Comparison of ENCODE assay signal across 1 cellular context in the genomic region with DNA sequence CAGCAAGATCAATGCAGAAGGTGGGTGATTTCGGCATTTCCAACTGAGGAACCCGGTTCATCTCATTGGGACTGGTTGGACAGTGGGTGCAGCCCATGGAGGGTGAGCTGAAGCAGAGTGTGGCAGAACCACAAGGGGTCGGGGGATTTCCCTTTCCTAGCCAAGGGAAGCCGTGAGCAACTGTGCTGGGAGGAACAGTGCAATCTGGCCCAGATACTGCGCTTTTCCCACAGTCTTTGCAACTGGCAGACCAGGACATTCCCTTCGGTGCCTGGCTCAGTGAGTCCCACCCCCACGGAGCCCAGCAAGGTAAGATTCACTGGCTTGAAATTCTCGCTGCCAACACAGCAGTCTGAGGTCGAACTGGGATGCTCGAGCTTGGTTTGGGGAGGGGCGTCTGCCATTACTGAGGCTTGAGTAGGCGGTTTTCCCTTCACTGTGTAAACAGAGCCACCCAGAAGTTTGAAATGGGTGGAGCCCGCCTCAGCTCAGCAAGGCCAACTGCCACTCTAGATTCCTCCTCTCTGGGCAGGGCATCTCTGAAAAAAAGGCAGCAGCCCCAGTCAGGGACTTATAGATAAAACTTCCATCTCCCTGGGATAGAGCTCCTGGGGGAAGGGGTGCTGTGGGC.
TF ChIP-seq lines count a peak whose summit lies in the region.

No MANE protein-coding gene starts in this region.

TF ChIP-seq in K562, 482 proteins besides CTCF, POLR2A, EP300 and RAD21 (continued from another document):
- no peak for TF ChIP-seq GATA2 (CRISPR knock-in tag; IDR thresholded peaks at IDR 0.05)
- TF ChIP-seq ZNF174 (CRISPR knock-in tag; IDR thresholded peaks at IDR 0.05) = no peak
- TF ChIP-seq, protein P1, sequence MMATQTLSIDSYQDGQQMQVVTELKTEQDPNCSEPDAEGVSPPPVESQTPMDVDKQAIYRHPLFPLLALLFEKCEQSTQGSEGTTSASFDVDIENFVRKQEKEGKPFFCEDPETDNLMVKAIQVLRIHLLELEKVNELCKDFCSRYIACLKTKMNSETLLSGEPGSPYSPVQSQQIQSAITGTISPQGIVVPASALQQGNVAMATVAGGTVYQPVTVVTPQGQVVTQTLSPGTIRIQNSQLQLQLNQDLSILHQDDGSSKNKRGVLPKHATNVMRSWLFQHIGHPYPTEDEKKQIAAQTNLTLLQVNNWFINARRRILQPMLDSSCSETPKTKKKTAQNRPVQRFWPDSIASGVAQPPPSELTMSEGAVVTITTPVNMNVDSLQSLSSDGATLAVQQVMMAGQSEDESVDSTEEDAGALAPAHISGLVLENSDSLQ (IDR thresholded peaks at IDR 0.05) = peak; percentile 57; the same call in 1 of the 2 replicates
- TF ChIP-seq LEF1 (IDR thresholded peaks at IDR 0.05) = peak; percentile 52; the same call in 1 of the 2 replicates
- no peak for TF ChIP-seq ILK (tag; IDR thresholded peaks at IDR 0.05; ENCODE audit: borderline replicate concordance, low read depth)
- peak in 2 of 3 experiments; percentile 38 to 75 for TF ChIP-seq YY1 (IDR thresholded peaks at IDR 0.05; ENCODE audit: borderline replicate concordance in 1 of 3, control insufficient read depth in 1 of 3, extremely low read depth in 1 of 3, insufficient read depth in 3 of 3, insufficient read length in 1 of 3, insufficient replicate concordance in 2 of 3, low read depth in 1 of 3, low read length in 2 of 3)
- TF ChIP-seq SRSF3 (IDR thresholded peaks at IDR 0.05; ENCODE audit: insufficient read depth, low read length) = no peak
- TF ChIP-seq CBFA2T3 (IDR thresholded peaks at IDR 0.05) = peak; percentile 49
- TF ChIP-seq SRSF7 (optimal IDR thresholded peaks at IDR 0.05; ENCODE audit: low read depth, low read length) = no peak
- TF ChIP-seq, protein P2, sequence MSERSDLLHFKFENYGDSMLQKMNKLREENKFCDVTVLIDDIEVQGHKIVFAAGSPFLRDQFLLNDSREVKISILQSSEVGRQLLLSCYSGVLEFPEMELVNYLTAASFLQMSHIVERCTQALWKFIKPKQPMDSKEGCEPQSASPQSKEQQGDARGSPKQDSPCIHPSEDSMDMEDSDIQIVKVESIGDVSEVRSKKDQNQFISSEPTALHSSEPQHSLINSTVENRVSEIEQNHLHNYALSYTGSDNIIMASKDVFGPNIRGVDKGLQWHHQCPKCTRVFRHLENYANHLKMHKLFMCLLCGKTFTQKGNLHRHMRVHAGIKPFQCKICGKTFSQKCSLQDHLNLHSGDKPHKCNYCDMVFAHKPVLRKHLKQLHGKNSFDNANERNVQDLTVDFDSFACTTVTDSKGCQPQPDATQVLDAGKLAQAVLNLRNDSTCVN (CRISPR knock-in tag; IDR thresholded peaks at IDR 0.05) = no peak
- TF ChIP-seq CEBPB (tag; IDR thresholded peaks at IDR 0.05) = no peak
